ENCODE assay signal across 30 cellular contexts in genomic region chr17:45851022-45851421, GRCh38. TPM values are rescaled to one million over a fixed set of nuclear protein-coding genes. Genes with fewer than 3 reads are reported as not detected.
"Had no signal": no experiment of that assay in that cellular context is flagged by ENCODE, and none has a peak within 500 bp of the region (broad histone marks: within the 10 kb centered on the region; RNA-seq: fewer than 3 reads in every experiment).

No MANE protein-coding gene starts in this region.

- H3K36me3 ChIP-seq: adrenal gland, breast epithelium, MG63, SJCRH30 had no signal

- H3K4me3 ChIP-seq: adrenal gland, body of pancreas, breast epithelium, MG63, SJCRH30, SK-N-MC had no signal

- H3K9me3 ChIP-seq: adrenal gland, body of pancreas, breast epithelium, MG63, SJCRH30 had no signal

- H3K36me3 Mint-ChIP-seq: activated naive CD4-positive, alpha-beta T cell treated with anti-CD3 and anti-CD28 coated beads, Interleukin-2, amount 50 U/mL, for 72 hours had no signal

- H3K4me1 ChIP-seq: adrenal gland, body of pancreas, breast epithelium, SJCRH30 had no signal

- H3K27ac ChIP-seq: adrenal gland, body of pancreas, breast epithelium, SJCRH30, SK-N-MC had no signal

- ATAC-seq: activated CD8-positive, alpha-beta T cell treated with anti-CD3 and anti-CD28 coated beads, Interleukin-2, amount 10 ng/mL, durations not matched to agents 7 days and 5 days; activated naive CD4-positive, alpha-beta T cell treated with anti-CD3 and anti-CD28 coated beads, Interleukin-2, amount 50 U/mL, for 72 hours; body of pancreas had no signal

- DNase-seq: activated CD4-positive, alpha-beta T cell treated with anti-CD3 and anti-CD28 coated beads, Interleukin-2, amount 10 ng/mL, durations not matched to agents 24 days and 14 days; activated CD4-positive, alpha-beta T cell treated with anti-CD3 and anti-CD28 coated beads, Interleukin-2, amount 50 U/mL, for 48 hours; activated CD8-positive, alpha-beta T cell treated with anti-CD3 and anti-CD28 coated beads, Interleukin-2, amount 10 ng/mL, durations not matched to agents 7 days and 5 days; activated gamma-delta T cell treated with Interleukin-2 at 50 U/mL for 16 hours; activated naive CD4-positive, alpha-beta T cell treated with anti-CD3 and anti-CD28 coated beads for 36 hours; activated T-cell treated with anti-CD3 and anti-CD28 coated beads, Interleukin-2, amount 50 U/mL, for 24 hours; adrenal gland; body of pancreas; caudate nucleus; Kasumi-1; KG1; MG63; MV-4-11; NCI-H1092; NCI-H1436 treated with DMSO at 0.1 percent for 48 hours; NCI-H1694 treated with DMSO at 0.1 percent for 48 hours; NCI-H2029; NCI-H345; NCI-H524 treated with DMSO at 0.1 percent for 48 hours; OCI-M1; SHP77; SJCRH30 had no signal

- H3K27me3 ChIP-seq: adrenal gland, body of pancreas, breast epithelium had no signal

- H3K27ac Mint-ChIP-seq: activated CD4-positive, alpha-beta T cell treated with anti-CD3 and anti-CD28 coated beads, Interleukin-2, amount 10 ng/mL, durations not matched to agents 24 days and 14 days; activated CD8-positive, alpha-beta T cell treated with anti-CD3 and anti-CD28 coated beads, Interleukin-2, amount 10 ng/mL, durations not matched to agents 7 days and 5 days; activated naive CD4-positive, alpha-beta T cell treated with anti-CD3 and anti-CD28 coated beads for 36 hours; activated naive CD4-positive, alpha-beta T cell treated with anti-CD3 and anti-CD28 coated beads, Interleukin-2, amount 50 U/mL, for 72 hours; activated T-cell treated with anti-CD3 and anti-CD28 coated beads, Interleukin-2, amount 50 U/mL, for 24 hours; activated T-helper 2 cell treated with anti-CD3 and anti-CD28 coated beads, Interferon-gamma antibody, Interleukin-2, Interleukin-4, amounts not matched to agents 10 μg/mL and 5 μg/mL and 100 μg/mL, durations not matched to agents 14 hours and 24 hours and 36 hours; T-helper 1 cell treated with Interleukin-12 subunit alpha and Interleukin-12 subunit beta and Interleukin-4 antibody, amounts not matched to agents 30 μg/mL and 1 μg/mL, for 36 hours; T-helper 2 cell treated with Interferon-gamma antibody and Interleukin-4, amounts not matched to agents 5 μg/mL and 100 μg/mL, for 36 hours had no signal

- H3K4me3 Mint-ChIP-seq: activated CD4-positive, alpha-beta T cell treated with anti-CD3 and anti-CD28 coated beads, Interleukin-2, amount 10 ng/mL, durations not matched to agents 24 days and 14 days; activated CD8-positive, alpha-beta T cell treated with anti-CD3 and anti-CD28 coated beads, Interleukin-2, amount 10 ng/mL, durations not matched to agents 7 days and 5 days; activated naive CD4-positive, alpha-beta T cell treated with anti-CD3 and anti-CD28 coated beads for 36 hours; activated T-cell treated with anti-CD3 and anti-CD28 coated beads, Interleukin-2, amount 50 U/mL, for 24 hours; T-helper 1 cell treated with Interleukin-12 subunit alpha and Interleukin-12 subunit beta and Interleukin-4 antibody, amounts not matched to agents 30 μg/mL and 1 μg/mL, for 36 hours; T-helper 2 cell treated with Interferon-gamma antibody and Interleukin-4, amounts not matched to agents 5 μg/mL and 100 μg/mL, for 36 hours had no signal

- H3K9me3 Mint-ChIP-seq: activated CD4-positive, alpha-beta T cell treated with anti-CD3 and anti-CD28 coated beads, Interleukin-2, amount 10 ng/mL, durations not matched to agents 24 days and 14 days; activated naive CD4-positive, alpha-beta T cell treated with anti-CD3 and anti-CD28 coated beads for 36 hours; activated naive CD4-positive, alpha-beta T cell treated with anti-CD3 and anti-CD28 coated beads, Interleukin-2, amount 50 U/mL, for 72 hours; activated T-cell treated with anti-CD3 and anti-CD28 coated beads, Interleukin-2, amount 50 U/mL, for 24 hours; activated T-helper 2 cell treated with anti-CD3 and anti-CD28 coated beads, Interferon-gamma antibody, Interleukin-2, Interleukin-4, amounts not matched to agents 10 μg/mL and 5 μg/mL and 100 μg/mL, durations not matched to agents 14 hours and 24 hours and 36 hours; T-helper 1 cell treated with Interleukin-12 subunit alpha and Interleukin-12 subunit beta and Interleukin-4 antibody, amounts not matched to agents 30 μg/mL and 1 μg/mL, for 36 hours; T-helper 2 cell treated with Interferon-gamma antibody and Interleukin-4, amounts not matched to agents 5 μg/mL and 100 μg/mL, for 36 hours had no signal

RNA-seq across cellular contexts. Expression of gene SPPL2C, which starts 6.3 kb away (rescaled TPM):
- total RNA-seq: activated CD4-positive, alpha-beta T cell treated with anti-CD3 and anti-CD28 coated beads, Interleukin-2, amount 10 ng/mL, durations not matched to agents 24 days and 14 days; activated CD8-positive, alpha-beta T cell treated with anti-CD3 and anti-CD28 coated beads, Interleukin-2, amount 10 ng/mL, durations not matched to agents 7 days and 5 days; activated naive CD4-positive, alpha-beta T cell treated with anti-CD3 and anti-CD28 coated beads for 36 hours; activated naive CD4-positive, alpha-beta T cell treated with anti-CD3 and anti-CD28 coated beads, Interleukin-2, amount 50 U/mL, for 72 hours; activated T-helper 2 cell treated with anti-CD3 and anti-CD28 coated beads, Interferon-gamma antibody, Interleukin-2, Interleukin-4, amounts not matched to agents 10 μg/mL and 5 μg/mL and 100 μg/mL, durations not matched to agents 14 hours and 24 hours and 36 hours; adrenal gland; astrocyte; body of pancreas; breast epithelium; NCI-H460; SJCRH30 had no signal
- polyA plus RNA-seq: adrenal gland had no signal
